In the genomic region with DNA sequence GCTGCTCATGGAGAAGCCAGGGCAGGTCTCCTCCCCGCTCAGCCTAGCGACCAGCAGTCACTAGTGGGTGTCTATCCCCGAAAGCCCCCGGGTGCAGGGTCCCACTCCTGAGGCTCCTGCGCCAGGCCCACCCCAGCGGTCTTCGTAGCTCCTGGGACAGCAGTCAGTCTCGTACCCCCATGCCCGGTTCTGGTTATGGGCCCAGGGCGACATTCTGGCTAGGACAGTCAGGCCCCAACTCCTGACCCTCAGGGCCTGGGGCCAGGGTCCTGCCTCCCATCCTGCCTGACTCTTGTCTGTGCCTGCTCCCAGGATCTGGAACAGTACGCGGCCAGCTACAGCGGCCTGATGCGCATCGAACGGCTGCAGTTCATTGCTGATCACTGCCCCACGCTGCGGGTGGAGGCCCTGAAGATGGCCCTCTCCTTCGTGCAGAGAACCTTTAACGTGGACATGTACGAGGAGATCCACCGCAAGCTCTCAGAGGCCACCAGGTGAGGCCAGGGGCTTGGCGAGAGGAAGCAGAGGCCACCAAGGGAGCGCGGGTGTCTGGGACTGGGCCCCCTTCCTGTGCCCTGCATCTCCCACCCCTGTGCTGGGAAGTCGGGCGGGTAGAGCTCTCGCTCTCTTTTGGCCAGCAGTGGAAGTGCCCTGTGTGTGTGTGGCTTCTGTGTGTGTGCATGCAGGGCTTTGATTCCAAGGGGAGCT, we compare ENCODE assay signal across 9 cellular contexts. TPM values are rescaled to one million over a fixed set of nuclear protein-coding genes. Genes with fewer than 3 reads are reported as not detected.
A peak's percentile ranks its signal among the peaks of the same experiment; 100 is the strongest.
DNase-seq lines count a peak whose midpoint lies in the region; ATAC-seq and TF ChIP-seq lines count a peak whose summit lies in the region.
"Had no signal": no experiment of that assay in that cellular context is flagged by ENCODE, and none has a peak within 500 bp of the region (broad histone marks: within the 10 kb centered on the region; RNA-seq: fewer than 3 reads in every experiment).

No MANE protein-coding gene starts in this region.

- POLR2A ChIA-PET in activated CD4-positive, alpha-beta T cell treated with anti-CD3 and anti-CD28 coated beads, Interleukin-2, amount 10 ng/mL, durations not matched to agents 7 days and 5 days (lab: Charles Lee): no interaction called here

- H3K36me3 Mint-ChIP-seq in activated CD4-positive, alpha-beta T cell treated with anti-CD3 and anti-CD28 coated beads, Interleukin-2, amount 10 ng/mL, durations not matched to agents 7 days and 5 days (ENCODE audit: low read depth): peaks cover 2% of the 10 kb centered on the region
- peaks cover 1% of the 10 kb centered on the region for H3K36me3 Mint-ChIP-seq in chondrocyte (ENCODE audit: low read depth)
- no peaks in the 10 kb centered on the region for H3K36me3 Mint-ChIP-seq in progenitor cell of endocrine pancreas (ENCODE audit: insufficient read depth)

- TF ChIP-seq CTCF in KMS-11 (conservative IDR thresholded peaks at IDR 0.05; ENCODE audit: low read depth, low read length) (no peak), chondrocyte (IDR thresholded peaks at IDR 0.05) (no peak), progenitor cell of endocrine pancreas (IDR thresholded peaks at IDR 0.05; ENCODE audit: unreplicated experiment) (no peak)

- no peak overlapping the region for H3K27ac ChIP-seq in KMS-11

- no peak overlapping the region for H3K4me3 ChIP-seq in KMS-11 (IDR thresholded peaks at IDR 0.05; ENCODE audit: insufficient read depth, low read depth, low read length)

- peak overlapping the region; percentile 83 for H3K4me3 Mint-ChIP-seq in activated CD4-positive, alpha-beta T cell treated with anti-CD3 and anti-CD28 coated beads, Interleukin-2, amount 10 ng/mL, durations not matched to agents 7 days and 5 days
- H3K4me3 Mint-ChIP-seq in chondrocyte (ENCODE audit: unreplicated experiment) (peak overlapping the region; percentile 25), progenitor cell of endocrine pancreas (ENCODE audit: low read depth) (peak overlapping the region; percentile 85)

- peak overlapping the region; percentile 85; the same call in 1 of the 2 replicates for H3K4me2 ChIP-seq in KMS-11

- H3K4me1 Mint-ChIP-seq in activated CD4-positive, alpha-beta T cell treated with anti-CD3 and anti-CD28 coated beads, Interleukin-2, amount 10 ng/mL, durations not matched to agents 7 days and 5 days: peaks cover 23% of the 10 kb centered on the region
- H3K4me1 Mint-ChIP-seq in chondrocyte (ENCODE audit: low read depth) (peaks cover 17% of the 10 kb centered on the region), progenitor cell of endocrine pancreas (ENCODE audit: low read depth) (peaks cover 9% of the 10 kb centered on the region)

- no peak for DNase-seq in activated CD4-positive, alpha-beta T cell treated with anti-CD3 and anti-CD28 coated beads, Interleukin-2, amount 10 ng/mL, durations not matched to agents 7 days and 5 days
- no peak for DNase-seq in activated CD4-positive, alpha-beta T cell treated with anti-CD3 and anti-CD28 coated beads for 1 hour
- DNase-seq in chondrocyte (ENCODE audit: low spot score) (no peak), progenitor cell of endocrine pancreas (ENCODE audit: low spot score, unreplicated experiment) (no peak), H4 (ENCODE audit: low spot score) (no peak), superior temporal gyrus (ENCODE audit: extremely low spot score) (no peak)
- DNase-seq: erythroblast had no signal

- H3K27me3 ChIP-seq in KMS-11 (ENCODE audit: insufficient read depth, low read depth): no peaks in the 10 kb centered on the region

- H2AFZ ChIP-seq in KMS-11 (ENCODE audit: low read depth): no peak overlapping the region

- no peak for ATAC-seq in HG02588 (IDR thresholded peaks at IDR 0.05; ENCODE audit: unreplicated experiment)

- H3K9ac ChIP-seq in KMS-11: no peak overlapping the region

- CTCF ChIA-PET in activated CD4-positive, alpha-beta T cell treated with anti-CD3 and anti-CD28 coated beads, Interleukin-2, amount 10 ng/mL, durations not matched to agents 7 days and 5 days (lab: Charles Lee): interaction anchor here (1.2 to 2.6 kb wide), 4 partner anchors 11 to 24 kb away, joined by 3 to 7 read pairs (median 4); a partner anchor contains a TSS

- H3K9me3 Mint-ChIP-seq in activated CD4-positive, alpha-beta T cell treated with anti-CD3 and anti-CD28 coated beads, Interleukin-2, amount 10 ng/mL, durations not matched to agents 7 days and 5 days: no peaks in the 10 kb centered on the region
- H3K9me3 Mint-ChIP-seq in chondrocyte (ENCODE audit: low read depth) (no peaks in the 10 kb centered on the region), progenitor cell of endocrine pancreas (ENCODE audit: low read depth) (no peaks in the 10 kb centered on the region)

- peaks cover 3% of the 10 kb centered on the region; the same call in 1 of the 2 replicates for H3K36me3 ChIP-seq in KMS-11 (ENCODE audit: insufficient read depth)

- no peaks in the 10 kb centered on the region for H3K27me3 Mint-ChIP-seq in activated CD4-positive, alpha-beta T cell treated with anti-CD3 and anti-CD28 coated beads, Interleukin-2, amount 10 ng/mL, durations not matched to agents 7 days and 5 days
- H3K27me3 Mint-ChIP-seq in chondrocyte (ENCODE audit: low read depth): no peaks in the 10 kb centered on the region
- no peaks in the 10 kb centered on the region for H3K27me3 Mint-ChIP-seq in progenitor cell of endocrine pancreas

- peaks cover 17% of the 10 kb centered on the region; the same call in 1 of the 2 replicates for H3K79me2 ChIP-seq in KMS-11 (ENCODE audit: insufficient read depth, low read depth)

- peak overlapping the region; percentile 78 for H3K27ac Mint-ChIP-seq in activated CD4-positive, alpha-beta T cell treated with anti-CD3 and anti-CD28 coated beads, Interleukin-2, amount 10 ng/mL, durations not matched to agents 7 days and 5 days
- H3K27ac Mint-ChIP-seq in chondrocyte (ENCODE audit: unreplicated experiment): no peak overlapping the region
- H3K27ac Mint-ChIP-seq in progenitor cell of endocrine pancreas: no peak overlapping the region

- H4K20me1 ChIP-seq in KMS-11 (ENCODE audit: insufficient read depth): no peaks in the 10 kb centered on the region

- peaks cover 23% of the 10 kb centered on the region for H3K4me1 ChIP-seq in KMS-11 (ENCODE audit: low read depth, poor library complexity, severe bottlenecking)

RNA-seq across cellular contexts. Expression of a gene that starts 2.0 kb away (rescaled TPM):
- 10 to 100 TPM; 78.5 to 92.1 TPM for total RNA-seq in activated CD4-positive, alpha-beta T cell treated with anti-CD3 and anti-CD28 coated beads, Interleukin-2, amount 10 ng/mL, durations not matched to agents 7 days and 5 days
- total RNA-seq in chondrocyte (79.8 to 103 TPM (median 82.8 TPM) in 3 replicates), progenitor cell of endocrine pancreas (134 and 137 TPM in 2 replicates)
- 108 TPM in 2 replicates for total RNA-seq in H4 (2014; rRNA removed; shearing (Covaris generic))

RNA-seq across cellular contexts. Expression of a gene that starts 2.1 kb away (rescaled TPM):
- total RNA-seq in activated CD4-positive, alpha-beta T cell treated with anti-CD3 and anti-CD28 coated beads, Interleukin-2, amount 10 ng/mL, durations not matched to agents 7 days and 5 days: 10 to 100 TPM; 29.0 to 29.8 TPM
- total RNA-seq in chondrocyte (29.7 to 47.4 TPM (median 45.2 TPM) in 3 replicates), progenitor cell of endocrine pancreas (60.1 and 65.5 TPM in 2 replicates)
- total RNA-seq in H4 (2014; rRNA removed; shearing (Covaris generic)): 9.1 and 9.9 TPM in 2 replicates

RNA-seq across cellular contexts. Expression of a gene that starts 11.9 kb away (rescaled TPM):
- total RNA-seq in activated CD4-positive, alpha-beta T cell treated with anti-CD3 and anti-CD28 coated beads, Interleukin-2, amount 10 ng/mL, durations not matched to agents 7 days and 5 days: 100 to 1,000 TPM; 113 to 127 TPM
- total RNA-seq in chondrocyte: 64.0 to 78.4 TPM (median 68.4 TPM) in 3 replicates
- total RNA-seq in progenitor cell of endocrine pancreas: 85.2 and 93.8 TPM in 2 replicates
- 44.9 and 64.5 TPM in 2 replicates for total RNA-seq in H4 (2014; rRNA removed; shearing (Covaris generic))

RNA-seq across cellular contexts. Expression of a gene that starts 16.2 kb away (rescaled TPM):
- 100 to 1,000 TPM; 140 to 144 TPM for total RNA-seq in activated CD4-positive, alpha-beta T cell treated with anti-CD3 and anti-CD28 coated beads, Interleukin-2, amount 10 ng/mL, durations not matched to agents 7 days and 5 days
- 52.8 to 59.8 TPM (median 58.2 TPM) in 3 replicates for total RNA-seq in chondrocyte
- total RNA-seq in progenitor cell of endocrine pancreas: 72.2 and 77.6 TPM in 2 replicates
- total RNA-seq in H4 (2014; rRNA removed; shearing (Covaris generic)): 99.5 and 107 TPM in 2 replicates

RNA-seq across cellular contexts. Expression of a gene that starts 22.2 kb away (rescaled TPM):
- total RNA-seq in activated CD4-positive, alpha-beta T cell treated with anti-CD3 and anti-CD28 coated beads, Interleukin-2, amount 10 ng/mL, durations not matched to agents 7 days and 5 days: 10 to 100 TPM; 12.2 to 13.7 TPM
- total RNA-seq in chondrocyte (14.9 to 32.7 TPM (median 32.3 TPM) in 3 replicates), progenitor cell of endocrine pancreas (25.2 and 26.2 TPM in 2 replicates)
- 15.1 and 21.6 TPM in 2 replicates for total RNA-seq in H4 (2014; rRNA removed; shearing (Covaris generic))

Comparison
In these comparisons a context has a peak if more than half of its experiments do, and no peak if none do; other contexts are left out.
1. H3K4me3 Mint-ChIP-seq: peak in every context shown above with its lines; median percentile 85 in progenitor cell of endocrine pancreas; 83 in activated CD4-positive, alpha-beta T cell treated with anti-CD3 and anti-CD28 coated beads, Interleukin-2, amount 10 ng/mL, durations not matched to agents 7 days and 5 days; 25 in chondrocyte.